ENCODE assay signal across 8 cellular contexts in the genomic region with DNA sequence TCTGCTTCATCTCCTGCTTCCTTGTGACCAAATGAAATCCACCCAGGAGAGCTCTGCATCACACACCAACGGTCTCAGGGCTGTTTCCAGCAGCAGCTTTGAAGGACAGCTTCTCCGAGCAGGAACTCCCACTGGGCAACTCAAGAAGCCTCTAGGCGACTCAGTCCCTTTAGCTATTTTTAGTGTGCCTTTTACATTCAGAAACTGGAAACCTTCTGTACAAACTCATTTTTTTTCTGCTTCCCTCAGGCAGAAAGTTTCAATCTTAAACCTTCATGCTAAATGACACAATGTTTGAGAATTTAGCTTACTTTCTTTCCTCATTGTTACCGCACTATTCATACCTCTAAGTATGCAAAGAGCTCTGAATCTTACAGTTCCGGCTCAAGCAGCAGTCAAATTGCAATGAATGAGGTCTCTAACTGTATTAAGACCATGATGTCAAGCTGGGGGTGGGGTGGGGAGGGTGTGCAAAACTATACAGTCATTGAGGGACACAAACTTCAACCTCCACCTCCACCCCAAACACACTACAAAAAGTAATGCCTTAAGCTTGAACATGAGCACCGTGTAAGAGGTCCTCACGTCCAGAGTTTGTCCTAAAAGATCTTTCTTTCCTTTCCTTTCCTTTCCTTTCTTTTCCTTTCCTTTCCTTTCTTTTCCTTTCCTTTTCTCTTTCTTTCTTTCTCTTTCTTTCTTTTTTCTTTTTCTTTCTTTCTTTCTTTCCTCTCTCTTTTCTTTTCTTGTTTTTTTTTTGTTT. TPM values are rescaled to one million over a fixed set of nuclear protein-coding genes. Genes with fewer than 3 reads are reported as not detected.
DNase-seq lines count a peak whose midpoint lies in the region; ATAC-seq and TF ChIP-seq lines count a peak whose summit lies in the region.

No MANE protein-coding gene starts in this region.

- 54 to 56% methylated on average over 7 of the region's 7 CpGs for WGBS in heart right ventricle, 2 donors

- H3K36me3 ChIP-seq in heart right ventricle = no peaks in the 10 kb centered on the region

- CTCF ChIA-PET in activated naive CD4-positive, alpha-beta T cell treated with anti-CD3 and anti-CD28 coated beads, Interleukin-2, amount 10 ng/mL, durations not matched to agents 7 days and 5 days (lab: Charles Lee) = interaction anchor here (0.6 to 2.2 kb wide), 8 partner anchors 8 to 588 kb away, joined by 3 to 14 read pairs (median 4); no protein-coding TSS in a partner anchor

- H3K4me3 Mint-ChIP-seq in activated naive CD4-positive, alpha-beta T cell treated with anti-CD3 and anti-CD28 coated beads, Interleukin-2, amount 10 ng/mL, durations not matched to agents 7 days and 5 days = no peak overlapping the region
- no peak overlapping the region for H3K4me3 Mint-ChIP-seq in T-helper 17 cell

- no peak for TF ChIP-seq CTCF in heart right ventricle (IDR thresholded peaks at IDR 0.05)

- peak; percentile 69 for ATAC-seq in HG02623 (IDR thresholded peaks at IDR 0.05; ENCODE audit: unreplicated experiment)
- no peak for ATAC-seq in T-helper 17 cell
- no peak for ATAC-seq in heart right ventricle

- peaks cover 4 to 34% (median 21%) of the 10 kb centered on the region in 9 donors for H3K4me1 ChIP-seq in heart right ventricle

- peaks cover 13% of the 10 kb centered on the region for H3K27me3 Mint-ChIP-seq in activated naive CD4-positive, alpha-beta T cell treated with anti-CD3 and anti-CD28 coated beads, Interleukin-2, amount 10 ng/mL, durations not matched to agents 7 days and 5 days
- peaks cover 28% of the 10 kb centered on the region for H3K27me3 Mint-ChIP-seq in T-helper 17 cell

- no peak overlapping the region for H3K4me3 ChIP-seq in heart right ventricle

- no peak for DNase-seq in activated naive CD4-positive, alpha-beta T cell treated with anti-CD3 and anti-CD28 coated beads, Interleukin-2, amount 10 ng/mL, durations not matched to agents 7 days and 5 days
- no peak for DNase-seq in activated naive CD4-positive, alpha-beta T cell (lab: John Stamatoyannopoulos, UW)
- peak; percentile 81 for DNase-seq in glomerular visceral epithelial cell (ENCODE audit: extremely low spot score)
- no peak for DNase-seq in T-helper 17 cell
- no peak for DNase-seq in heart right ventricle
- DNase-seq in DMS79 treated with DMSO at 0.1 percent for 48 hours (lab: John Stamatoyannopoulos, UW) = no peak

- peak overlapping the region in 4 of 10 donors; percentile 7 to 51 (median 46) for H3K27ac ChIP-seq in heart right ventricle

- no peaks in the 10 kb centered on the region for H3K9me3 ChIP-seq in T-helper 17 cell (ENCODE audit: control insufficient read depth, low read length, poor library complexity, severe bottlenecking)
- H3K9me3 ChIP-seq in heart right ventricle = no peaks in the 10 kb centered on the region

- peak overlapping the region; percentile 49 for H3K27ac Mint-ChIP-seq in activated naive CD4-positive, alpha-beta T cell treated with anti-CD3 and anti-CD28 coated beads, Interleukin-2, amount 10 ng/mL, durations not matched to agents 7 days and 5 days
- H3K27ac Mint-ChIP-seq in T-helper 17 cell = no peak overlapping the region

- peaks cover 43% of the 10 kb centered on the region for H3K4me1 Mint-ChIP-seq in activated naive CD4-positive, alpha-beta T cell treated with anti-CD3 and anti-CD28 coated beads, Interleukin-2, amount 10 ng/mL, durations not matched to agents 7 days and 5 days
- H3K4me1 Mint-ChIP-seq in T-helper 17 cell = peaks cover 6% of the 10 kb centered on the region

- no peaks in the 10 kb centered on the region for H3K9me3 Mint-ChIP-seq in activated naive CD4-positive, alpha-beta T cell treated with anti-CD3 and anti-CD28 coated beads, Interleukin-2, amount 10 ng/mL, durations not matched to agents 7 days and 5 days

- no peaks in the 10 kb centered on the region for H3K27me3 ChIP-seq in heart right ventricle

- no peaks in the 10 kb centered on the region for H3K36me3 Mint-ChIP-seq in activated naive CD4-positive, alpha-beta T cell treated with anti-CD3 and anti-CD28 coated beads, Interleukin-2, amount 10 ng/mL, durations not matched to agents 7 days and 5 days
- H3K36me3 Mint-ChIP-seq in T-helper 17 cell (ENCODE audit: low read depth) = no peaks in the 10 kb centered on the region

- intact Hi-C loops in heart right ventricle (cut with DNase I) = loop anchor here in 8 of 10 donors (2.0 to 10.0 kb wide), 16 partner anchors 37 to 593 kb away; a partner anchor contains a TSS

TF ChIP-seq in PFSK-1, 5 proteins besides CTCF, POLR2A, EP300 and RAD21:
- TF ChIP-seq SIN3A (IDR thresholded peaks at IDR 0.05; ENCODE audit: borderline replicate concordance, insufficient read depth, low read length) (0 out of 2 replicates have a peak, but pooled peaks have one; percentile 24), TAF1 (IDR thresholded peaks at IDR 0.05; ENCODE audit: borderline replicate concordance, insufficient read depth, low read length) (no peak; the same call in 1 of the 2 replicates), POLR2AphosphoS5 (IDR thresholded peaks at IDR 0.05; ENCODE audit: low read depth, low read length) (no peak), FOXP2 (optimal IDR thresholded peaks at IDR 0.05; ENCODE audit: borderline replicate concordance, extremely low read depth, extremely low read length, insufficient read depth) (no peak)
- TF ChIP-seq, protein P1, sequence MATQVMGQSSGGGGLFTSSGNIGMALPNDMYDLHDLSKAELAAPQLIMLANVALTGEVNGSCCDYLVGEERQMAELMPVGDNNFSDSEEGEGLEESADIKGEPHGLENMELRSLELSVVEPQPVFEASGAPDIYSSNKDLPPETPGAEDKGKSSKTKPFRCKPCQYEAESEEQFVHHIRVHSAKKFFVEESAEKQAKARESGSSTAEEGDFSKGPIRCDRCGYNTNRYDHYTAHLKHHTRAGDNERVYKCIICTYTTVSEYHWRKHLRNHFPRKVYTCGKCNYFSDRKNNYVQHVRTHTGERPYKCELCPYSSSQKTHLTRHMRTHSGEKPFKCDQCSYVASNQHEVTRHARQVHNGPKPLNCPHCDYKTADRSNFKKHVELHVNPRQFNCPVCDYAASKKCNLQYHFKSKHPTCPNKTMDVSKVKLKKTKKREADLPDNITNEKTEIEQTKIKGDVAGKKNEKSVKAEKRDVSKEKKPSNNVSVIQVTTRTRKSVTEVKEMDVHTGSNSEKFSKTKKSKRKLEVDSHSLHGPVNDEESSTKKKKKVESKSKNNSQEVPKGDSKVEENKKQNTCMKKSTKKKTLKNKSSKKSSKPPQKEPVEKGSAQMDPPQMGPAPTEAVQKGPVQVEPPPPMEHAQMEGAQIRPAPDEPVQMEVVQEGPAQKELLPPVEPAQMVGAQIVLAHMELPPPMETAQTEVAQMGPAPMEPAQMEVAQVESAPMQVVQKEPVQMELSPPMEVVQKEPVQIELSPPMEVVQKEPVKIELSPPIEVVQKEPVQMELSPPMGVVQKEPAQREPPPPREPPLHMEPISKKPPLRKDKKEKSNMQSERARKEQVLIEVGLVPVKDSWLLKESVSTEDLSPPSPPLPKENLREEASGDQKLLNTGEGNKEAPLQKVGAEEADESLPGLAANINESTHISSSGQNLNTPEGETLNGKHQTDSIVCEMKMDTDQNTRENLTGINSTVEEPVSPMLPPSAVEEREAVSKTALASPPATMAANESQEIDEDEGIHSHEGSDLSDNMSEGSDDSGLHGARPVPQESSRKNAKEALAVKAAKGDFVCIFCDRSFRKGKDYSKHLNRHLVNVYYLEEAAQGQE (IDR thresholded peaks at IDR 0.05; ENCODE audit: insufficient read depth in 1 of 2, low read depth in 2 of 2, low read length in 2 of 2) = no peak

RNA-seq across cellular contexts. Expression of a gene that starts 16.4 kb away (rescaled TPM):
- polyA plus RNA-seq in PFSK-1 (2012; ENCODE audit: insufficient read length, low read depth) = 19.9 TPM
- total RNA-seq in T-helper 17 cell (10 to 100 TPM; 31.7 to 33.8 TPM), heart right ventricle (10 to 100 TPM in 3 of 10 donors, 1 to 10 TPM in 7; 6.9 to 11.7 (median 9.0) TPM)
- 10 to 100 TPM in 1 of 2 donors, 1 to 10 TPM in 1; 4.6 to 49.9 TPM for polyA plus RNA-seq in heart right ventricle
